In the genomic region with DNA sequence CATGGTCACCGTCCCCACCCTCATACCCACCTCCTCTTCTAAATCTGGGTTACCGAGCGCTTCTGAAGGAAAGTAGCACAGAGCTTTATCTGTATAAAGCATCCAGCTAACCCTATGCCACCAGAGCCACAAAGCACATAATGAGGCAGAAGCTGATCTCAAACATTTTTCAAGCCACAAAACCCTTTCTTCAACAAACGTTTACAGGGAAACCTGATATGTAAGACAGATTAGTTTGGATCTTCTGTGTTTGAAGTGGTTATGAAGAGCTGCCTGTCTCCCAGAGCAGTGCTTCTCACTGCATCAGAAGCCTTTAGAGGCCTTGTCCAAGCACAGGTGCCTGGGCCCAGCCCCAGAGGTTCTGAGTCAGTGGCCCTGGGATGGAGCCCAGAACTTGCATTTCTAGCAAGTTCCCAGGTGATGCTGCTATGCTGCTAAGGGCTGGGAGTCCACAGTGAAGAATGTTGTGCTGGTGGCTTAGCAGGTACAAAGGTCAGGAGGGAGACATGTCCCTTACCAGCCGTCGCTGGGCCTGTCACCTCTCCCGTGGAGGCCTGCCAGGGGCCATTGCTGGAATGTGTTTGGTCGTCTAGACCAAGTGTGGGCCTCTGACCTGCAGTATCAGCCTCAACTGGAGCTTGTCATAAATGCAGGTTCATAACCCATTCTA, we compare ENCODE assay signal across 1 cellular context.
TF ChIP-seq lines count a peak whose summit lies in the region.

No MANE protein-coding gene starts in this region.

TF ChIP-seq in WTC11, 78 proteins besides CTCF, POLR2A, EP300 and RAD21 (continued from another document):
- TF ChIP-seq, protein P1, sequence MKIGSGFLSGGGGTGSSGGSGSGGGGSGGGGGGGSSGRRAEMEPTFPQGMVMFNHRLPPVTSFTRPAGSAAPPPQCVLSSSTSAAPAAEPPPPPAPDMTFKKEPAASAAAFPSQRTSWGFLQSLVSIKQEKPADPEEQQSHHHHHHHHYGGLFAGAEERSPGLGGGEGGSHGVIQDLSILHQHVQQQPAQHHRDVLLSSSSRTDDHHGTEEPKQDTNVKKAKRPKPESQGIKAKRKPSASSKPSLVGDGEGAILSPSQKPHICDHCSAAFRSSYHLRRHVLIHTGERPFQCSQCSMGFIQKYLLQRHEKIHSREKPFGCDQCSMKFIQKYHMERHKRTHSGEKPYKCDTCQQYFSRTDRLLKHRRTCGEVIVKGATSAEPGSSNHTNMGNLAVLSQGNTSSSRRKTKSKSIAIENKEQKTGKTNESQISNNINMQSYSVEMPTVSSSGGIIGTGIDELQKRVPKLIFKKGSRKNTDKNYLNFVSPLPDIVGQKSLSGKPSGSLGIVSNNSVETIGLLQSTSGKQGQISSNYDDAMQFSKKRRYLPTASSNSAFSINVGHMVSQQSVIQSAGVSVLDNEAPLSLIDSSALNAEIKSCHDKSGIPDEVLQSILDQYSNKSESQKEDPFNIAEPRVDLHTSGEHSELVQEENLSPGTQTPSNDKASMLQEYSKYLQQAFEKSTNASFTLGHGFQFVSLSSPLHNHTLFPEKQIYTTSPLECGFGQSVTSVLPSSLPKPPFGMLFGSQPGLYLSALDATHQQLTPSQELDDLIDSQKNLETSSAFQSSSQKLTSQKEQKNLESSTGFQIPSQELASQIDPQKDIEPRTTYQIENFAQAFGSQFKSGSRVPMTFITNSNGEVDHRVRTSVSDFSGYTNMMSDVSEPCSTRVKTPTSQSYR (CRISPR knock-in tag; IDR thresholded peaks at IDR 0.05), result no peak
